9 cellular contexts compared by ENCODE assay signal in the genomic region with DNA sequence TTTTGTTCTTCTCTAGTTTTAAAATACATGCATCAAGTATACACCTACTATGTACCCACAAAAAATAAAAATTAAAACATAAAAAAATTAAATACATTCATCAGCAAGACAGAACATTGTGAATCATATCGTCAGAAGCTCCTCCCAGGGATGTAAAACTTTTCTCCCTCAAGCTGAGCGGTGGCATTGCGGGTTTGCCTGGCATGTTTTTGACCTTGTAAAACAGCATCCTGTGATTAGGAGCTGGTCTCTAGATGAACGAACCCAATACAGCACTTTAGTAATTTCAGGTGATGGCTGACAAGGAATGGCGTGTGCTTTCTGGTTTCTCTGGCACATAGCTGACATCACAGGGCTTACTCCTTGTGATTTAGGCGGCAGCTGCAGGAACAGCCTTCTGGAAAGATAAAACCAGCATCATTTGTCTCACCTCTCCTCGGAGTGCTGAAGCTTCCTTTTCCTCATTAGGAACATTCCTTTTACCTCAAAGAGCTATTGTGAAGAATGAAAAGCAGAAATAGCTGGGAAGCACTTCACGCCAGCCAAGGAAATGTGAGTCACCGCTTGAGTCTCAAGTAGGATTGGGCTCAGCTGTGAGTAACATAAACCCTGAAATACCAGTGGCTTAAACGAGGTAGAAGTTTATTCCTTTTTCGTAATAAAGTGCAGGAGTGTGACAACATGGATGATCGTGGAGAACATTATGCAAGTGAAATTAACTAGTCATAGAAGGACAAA. TPM values are rescaled to one million over a fixed set of nuclear protein-coding genes. Genes with fewer than 3 reads are reported as not detected.
DNase-seq lines count a peak whose midpoint lies in the region; ATAC-seq, FAIRE-seq and TF ChIP-seq lines count a peak whose summit lies in the region.
"Had no signal": no experiment of that assay in that cellular context is flagged by ENCODE, and none has a peak within 500 bp of the region (broad histone marks: within the 10 kb centered on the region; RNA-seq: fewer than 3 reads in every experiment).

No MANE protein-coding gene starts in this region.

- peak overlapping the region; percentile 26 for H2AFZ ChIP-seq in H1 (ENCODE audit: low read length)
- H2AFZ ChIP-seq in neural progenitor cell (replicated peaks): no peak overlapping the region

- no peak overlapping the region for H2BK20ac ChIP-seq in H1 (ENCODE audit: low read length)

- no peak overlapping the region for H3K9ac ChIP-seq in H1 (replicated peaks in 1 of 4; ENCODE audit: extremely low read depth in 1 of 4, low read depth in 3 of 4, low read length in 3 of 4)
- H3K9ac ChIP-seq in neural progenitor cell: no peak overlapping the region

- H3K27me3 Mint-ChIP-seq in neural progenitor cell (ENCODE audit: insufficient read depth, low read depth): peaks cover 4% of the 10 kb centered on the region

- H2BK120ac ChIP-seq in H1 (replicated peaks; ENCODE audit: low read depth, low read length): no peak overlapping the region

- H3K27ac ChIP-seq in H1 (ENCODE audit: low read depth, low read length) (peak overlapping the region; percentile 74), neural progenitor cell (peak overlapping the region; percentile 60)

- peak overlapping the region; percentile 3 for H3K27ac Mint-ChIP-seq in neural progenitor cell

- H3K9me3 Mint-ChIP-seq in neural progenitor cell: peaks cover 20% of the 10 kb centered on the region

- no peak overlapping the region for H4K5ac ChIP-seq in H1 (ENCODE audit: insufficient read length, low read depth, low read length)

- H3K36me3 ChIP-seq in H1 (ENCODE audit: control insufficient read depth in 2 of 4, insufficient read depth in 4 of 4, low read length in 3 of 4) (no peaks in the 10 kb centered on the region), neural progenitor cell (no peaks in the 10 kb centered on the region)

- H3K79me2 ChIP-seq in H1 (ENCODE audit: control insufficient read depth in 1 of 2, insufficient read depth in 2 of 2, low read length in 2 of 2) (no peaks in the 10 kb centered on the region), neural progenitor cell (ENCODE audit: low read depth) (no peaks in the 10 kb centered on the region)

- no peak overlapping the region for H2BK12ac ChIP-seq in H1 (ENCODE audit: low read depth, low read length)

- no peaks in the 10 kb centered on the region for H3K23me2 ChIP-seq in H1 (ENCODE audit: low read depth, low read length)

- no peak overlapping the region for H4K91ac ChIP-seq in H1 (replicated peaks; ENCODE audit: insufficient read length, low read length)

- 51% methylated on average over 12 of the region's 12 CpGs; no CpG with 5 or more reads in 1 of the 2 experiments for WGBS in H1 (ENCODE audit: extremely low coverage in 1 of 2, insufficient coverage in 1 of 2, insufficient read length in 1 of 2, insufficient replicate concordance in 2 of 2, low coverage in 1 of 2, low lambda C conversion rate in 2 of 2, missing lambda C conversion rate in 1 of 2), 2 experiments

- H3K9me3 ChIP-seq in H1 (ENCODE audit: insufficient read depth in 2 of 2, low read depth in 1 of 2, low read length in 1 of 2): no peaks in the 10 kb centered on the region
- peaks cover 6% of the 10 kb centered on the region for H3K9me3 ChIP-seq in neural progenitor cell (ENCODE audit: low read depth)

- peaks cover 6% of the 10 kb centered on the region for H3K4me1 Mint-ChIP-seq in neural progenitor cell

- no peak overlapping the region for H3K4me3 Mint-ChIP-seq in neural progenitor cell

- H3K56ac ChIP-seq in H1 (replicated peaks; ENCODE audit: insufficient read length, low read depth, low read length): no peak overlapping the region

- TF ChIP-seq CTCF in H1 (IDR thresholded peaks at IDR 0.05; ENCODE audit: control extremely low read depth in 1 of 3, insufficient read depth in 1 of 3, low read depth in 1 of 3, low read length in 3 of 3) (no peak), neural progenitor cell (IDR thresholded peaks at IDR 0.05) (no peak)

- H3K18ac ChIP-seq in H1 (ENCODE audit: extremely low read depth, low read length): no peak overlapping the region; the same call in none of the 2 replicates

- no peak for TF ChIP-seq POLR2A in H1 (IDR thresholded peaks at IDR 0.05; ENCODE audit: control extremely low read depth in 1 of 2, low read depth in 2 of 2, low read length in 2 of 2)

- TF ChIP-seq RAD21 in H1 (IDR thresholded peaks at IDR 0.05 in 1 of 2, conservative IDR thresholded peaks at IDR 0.05 in 1 of 2; ENCODE audit: low read depth in 2 of 2, low read length in 2 of 2): no peak

- H3K79me1 ChIP-seq in H1 (ENCODE audit: low read depth, low read length): no peaks in the 10 kb centered on the region

- H3K14ac ChIP-seq in H1 (ENCODE audit: insufficient read length): no peak overlapping the region

- H3F3A ChIP-seq in neural progenitor cell (ENCODE audit: low read depth): peaks cover 17% of the 10 kb centered on the region

- H4K8ac ChIP-seq in H1 (ENCODE audit: extremely low read depth, insufficient read depth, low read length): no peak overlapping the region

- POLR2A ChIA-PET in H1 (lab: Charles Lee; ENCODE audit: partially characterized antibody): interaction anchor here (0.7 kb wide), 1 partner anchor 17 kb away, joined by 3 read pairs; no protein-coding TSS in a partner anchor

- TF ChIP-seq EP300 in H1 (IDR thresholded peaks at IDR 0.05; ENCODE audit: borderline replicate concordance in 1 of 2, low read depth in 2 of 2, low read length in 2 of 2): no peak

- H3K4me3 ChIP-seq in H1 (ENCODE audit: extremely low read depth in 1 of 4, insufficient read depth in 2 of 4, low read depth in 3 of 4, low read length in 4 of 4): no peak overlapping the region
- no peak overlapping the region for H3K4me3 ChIP-seq in neural progenitor cell

- no peaks in the 10 kb centered on the region for H3K27me3 ChIP-seq in H1 (replicated peaks in 1 of 4; ENCODE audit: control insufficient read depth in 3 of 4, extremely low read depth in 1 of 4, insufficient read depth in 3 of 4, low read length in 3 of 4)
- H3K27me3 ChIP-seq in neural progenitor cell: no peaks in the 10 kb centered on the region

- no peaks in the 10 kb centered on the region for H3K36me3 Mint-ChIP-seq in neural progenitor cell

- CTCF ChIA-PET in H1 (lab: Charles Lee; ENCODE audit: partially characterized antibody): interaction anchor here (0.8 kb wide), 1 partner anchor 18 kb away, joined by 3 read pairs; no protein-coding TSS in a partner anchor

- H3K4me2 ChIP-seq in H1 (ENCODE audit: insufficient read depth in 1 of 2, low read depth in 2 of 2, low read length in 2 of 2): peak overlapping the region; percentile 8 to 48
- no peak overlapping the region for H3K4me2 ChIP-seq in neural progenitor cell

- no peak overlapping the region for H2AK5ac ChIP-seq in H1 (ENCODE audit: low read depth, low read length)

- H3K4ac ChIP-seq in H1 (replicated peaks; ENCODE audit: insufficient read length, low read depth, low read length): no peak overlapping the region

- ATAC-seq in GM18868 (IDR thresholded peaks at IDR 0.05; ENCODE audit: unreplicated experiment): no peak
- ATAC-seq in GM21526 (IDR thresholded peaks at IDR 0.05; ENCODE audit: low FRiP score, unreplicated experiment): no peak

- no peak overlapping the region for H2BK15ac ChIP-seq in H1 (ENCODE audit: low read length)

- peaks cover 0 to 4% (median 0%) of the 10 kb centered on the region in 4 experiments; a peak in 2 of 7 replicates for H3K4me1 ChIP-seq in H1 (replicated peaks in 1 of 4; ENCODE audit: control insufficient read depth in 3 of 4, insufficient read depth in 4 of 4, low read length in 3 of 4)
- no peaks in the 10 kb centered on the region for H3K4me1 ChIP-seq in neural progenitor cell

- peak; percentile 81 for DNase-seq in ELF-1 (ENCODE audit: low read depth, low spot score)
- DNase-seq in NCI-H2107 (lab: John Stamatoyannopoulos, UW): peak; percentile 59
- DNase-seq in H1 (ENCODE audit: low read depth in 1 of 2, low spot score in 2 of 2): no peak
- peak; percentile 71 for DNase-seq in neural progenitor cell (ENCODE audit: low spot score)
- DNase-seq in GM19239 (ENCODE audit: insufficient read length, low spot score): no peak
- DNase-seq in central memory CD4-positive, alpha-beta T cell: no peak
- DNase-seq: activated CD4-positive, alpha-beta T cell treated with anti-CD3 and anti-CD28 coated beads, Interleukin-2, amount 50 U/mL, for 4 hours had no signal

- H4K20me1 ChIP-seq in H1 (replicated peaks in 1 of 2; ENCODE audit: control insufficient read depth in 1 of 2, insufficient read depth in 2 of 2, low read length in 2 of 2) (no peaks in the 10 kb centered on the region), neural progenitor cell (ENCODE audit: low read depth) (no peaks in the 10 kb centered on the region)

- H3K23ac ChIP-seq in H1 (ENCODE audit: insufficient read length): no peak overlapping the region

- FAIRE-seq in H1 (lab: Jason Lieb, UNC): peak; percentile 69
- no peak for FAIRE-seq in GM19239 (lab: Jason Lieb, UNC)

- peak overlapping the region; percentile 66; the same call in 1 of the 2 replicates for H2BK5ac ChIP-seq in H1 (ENCODE audit: low read depth, low read length)

TF ChIP-seq in H1, 55 proteins besides CTCF, POLR2A, EP300 and RAD21:
- TF ChIP-seq TCF12 (IDR thresholded peaks at IDR 0.05; ENCODE audit: low read depth, low read length): no peak
- 0 out of 2 replicates have a peak, but pooled peaks have one; percentile 49 for TF ChIP-seq JUND (IDR thresholded peaks at IDR 0.05; ENCODE audit: low read length)
TF ChIP-seq in H1: peak in this region for 1.

RNA-seq across cellular contexts. Expression of a gene that starts 44.3 kb away (rescaled TPM):
- total RNA-seq in H1 (2021; fragmentation: NEBNext Ultra II Directional; extraction: Animal tissue kit (Norgen Biotek cat#: 25700)): not detected in 2 replicates
- 0.05 TPM in 1 of 2 replicates, not detected in the other for polyA plus RNA-seq in H1 (2011; rRNA removed)
- 0.06 TPM for polyA plus RNA-seq in H1 (2011; cell fraction: cytosol; rRNA removed)
- polyA plus RNA-seq in H1 (2011; cell fraction: nucleus; rRNA removed): 0.07 TPM
- 0.09 to 0.79 TPM (median 0.30 TPM) in 4 replicates for polyA plus RNA-seq in H1 (2012, experiment 1 of 2)
- 0.10 TPM for polyA plus RNA-seq in H1 (2012, experiment 2 of 2)
- polyA plus RNA-seq in H1 (2013, experiment 1 of 2): 0.08 TPM
- 0.04 TPM for polyA plus RNA-seq in H1 (2013, experiment 2 of 2)
- not detected in 2 replicates for polyA minus RNA-seq in H1 (2011; rRNA and poly(A)+ RNA removed)
- not detected for polyA minus RNA-seq in H1 (2011; cell fraction: cytosol; rRNA and poly(A)+ RNA removed)
- not detected for polyA minus RNA-seq in H1 (2011; cell fraction: nucleus; rRNA and poly(A)+ RNA removed)
- not detected in 2 replicates for total RNA-seq in neural progenitor cell (ENCODE audit: low replicate concordance)

Comparison
In these comparisons a context has a peak if more than half of its experiments do, and no peak if none do; other contexts are left out.
1. DNase-seq: peak in ELF-1 (single experiment), NCI-H2107 (single experiment) and neural progenitor cell (single experiment); none in H1 (0 of 2), GM19239 (single experiment) and central memory CD4-positive, alpha-beta T cell (single experiment).